Comparison of ENCODE assay signal across 18 cellular contexts in genomic region chrX:110383414-110383813, GRCh38. TPM values are rescaled to one million over a fixed set of nuclear protein-coding genes. Genes with fewer than 3 reads are reported as not detected.
DNase-seq lines count a peak whose midpoint lies in the region; ATAC-seq and TF ChIP-seq lines count a peak whose summit lies in the region.
"Had no signal": no experiment of that assay in that cellular context is flagged by ENCODE, and none has a peak within 500 bp of the region (broad histone marks: within the 10 kb centered on the region; RNA-seq: fewer than 3 reads in every experiment).

No MANE protein-coding gene starts in this region.

- intact Hi-C loops in tibial artery (cut with DNase I; ENCODE audit: low total_unique reads) (no loop called here), left ventricle myocardium inferior (cut with micrococcal nuclease) (no loop called here)

- H3K27me3 ChIP-seq in tibial artery (no peaks in the 10 kb centered on the region), left ventricle myocardium inferior (ENCODE audit: low read depth) (no peaks in the 10 kb centered on the region)

- peak; percentile 85 for DNase-seq in EL
- DNase-seq in RPMI7951 (ENCODE audit: low read depth): peak; percentile 41
- DNase-seq in fibroblast of peridontal ligament (ENCODE audit: extremely low read depth): peak; percentile 73
- no peak for DNase-seq in osteocyte (ENCODE audit: extremely low spot score, unreplicated experiment)
- DNase-seq in tibial artery: no peak
- DNase-seq in activated naive CD8-positive, alpha-beta T cell treated with anti-CD3 and anti-CD28 coated beads for 36 hours: no peak
- DNase-seq in left ventricle myocardium inferior: no peak
- DNase-seq: activated gamma-delta T cell; head of caudate nucleus; left colon; naive thymus-derived CD4-positive, alpha-beta T cell; NCI-H1105 treated with DMSO at 0.1 percent for 48 hours; retina; stimulated activated CD4-positive, alpha-beta T cell treated with anti-CD3 and anti-CD28 coated beads, Interleukin-4, amount 100 ng/mL, for 24 hours had no signal

- H3K4me3 ChIP-seq in tibial artery (no peak overlapping the region), left ventricle myocardium inferior (no peak overlapping the region)

- TF ChIP-seq CTCF in osteocyte (IDR thresholded peaks at IDR 0.05) (no peak), tibial artery (IDR thresholded peaks at IDR 0.05) (no peak), left ventricle myocardium inferior (IDR thresholded peaks at IDR 0.05; ENCODE audit: borderline replicate concordance) (no peak)

- H3K4me3 Mint-ChIP-seq in osteocyte (ENCODE audit: unreplicated experiment): no peak overlapping the region
- no peak overlapping the region for H3K4me3 Mint-ChIP-seq in activated naive CD8-positive, alpha-beta T cell treated with anti-CD3 and anti-CD28 coated beads for 36 hours
- H3K4me3 Mint-ChIP-seq: naive thymus-derived CD4-positive, alpha-beta T cell; type B pancreatic cell had no signal

- H3K36me3 Mint-ChIP-seq in osteocyte (ENCODE audit: unreplicated experiment): no peaks in the 10 kb centered on the region
- H3K36me3 Mint-ChIP-seq in activated naive CD8-positive, alpha-beta T cell treated with anti-CD3 and anti-CD28 coated beads for 36 hours: no peaks in the 10 kb centered on the region
- H3K36me3 Mint-ChIP-seq: naive thymus-derived CD4-positive, alpha-beta T cell; type B pancreatic cell had no signal

- no peaks in the 10 kb centered on the region for H3K9me3 Mint-ChIP-seq in osteocyte (ENCODE audit: unreplicated experiment)
- no peaks in the 10 kb centered on the region for H3K9me3 Mint-ChIP-seq in activated naive CD8-positive, alpha-beta T cell treated with anti-CD3 and anti-CD28 coated beads for 36 hours
- H3K9me3 Mint-ChIP-seq: naive thymus-derived CD4-positive, alpha-beta T cell had no signal

- no peaks in the 10 kb centered on the region for H3K9me3 ChIP-seq in tibial artery
- no peaks in the 10 kb centered on the region for H3K9me3 ChIP-seq in left ventricle myocardium inferior (replicated peaks)

- peak overlapping the region; percentile 9 for H3K27ac Mint-ChIP-seq in osteocyte (ENCODE audit: unreplicated experiment)
- H3K27ac Mint-ChIP-seq in activated naive CD8-positive, alpha-beta T cell treated with anti-CD3 and anti-CD28 coated beads for 36 hours: no peak overlapping the region
- H3K27ac Mint-ChIP-seq: naive thymus-derived CD4-positive, alpha-beta T cell; type B pancreatic cell had no signal

- H3K27ac ChIP-seq in tibial artery: no peak overlapping the region
- no peak overlapping the region for H3K27ac ChIP-seq in left ventricle myocardium inferior (replicated peaks)

- H3K36me3 ChIP-seq in tibial artery (no peaks in the 10 kb centered on the region), left ventricle myocardium inferior (no peaks in the 10 kb centered on the region)

- H3K4me1 ChIP-seq in tibial artery: peaks cover 0 to 4% (median 0%) of the 10 kb centered on the region in 4 donors
- no peaks in the 10 kb centered on the region for H3K4me1 ChIP-seq in left ventricle myocardium inferior

- no peak for ATAC-seq in GM19395 (IDR thresholded peaks at IDR 0.05; ENCODE audit: unreplicated experiment)
- ATAC-seq: left colon; naive thymus-derived CD4-positive, alpha-beta T cell had no signal

- H3K27me3 Mint-ChIP-seq in osteocyte (ENCODE audit: unreplicated experiment): no peaks in the 10 kb centered on the region
- no peaks in the 10 kb centered on the region for H3K27me3 Mint-ChIP-seq in activated naive CD8-positive, alpha-beta T cell treated with anti-CD3 and anti-CD28 coated beads for 36 hours

- H3K4me1 Mint-ChIP-seq in osteocyte (ENCODE audit: unreplicated experiment): peaks cover 39% of the 10 kb centered on the region
- H3K4me1 Mint-ChIP-seq in activated naive CD8-positive, alpha-beta T cell treated with anti-CD3 and anti-CD28 coated beads for 36 hours: no peaks in the 10 kb centered on the region
- H3K4me1 Mint-ChIP-seq: naive thymus-derived CD4-positive, alpha-beta T cell had no signal

RNA-seq across cellular contexts. Expression of gene RTL9, which starts 24.8 kb away (rescaled TPM):
- total RNA-seq in RPMI7951 (2014; rRNA removed; shearing (Covaris generic)): 0.24 and 0.39 TPM in 2 replicates
- 0.05 TPM in 1 of 2 replicates, not detected in the other for total RNA-seq in osteocyte
- total RNA-seq in activated naive CD8-positive, alpha-beta T cell treated with anti-CD3 and anti-CD28 coated beads for 36 hours: not detected
- 0.66 TPM for total RNA-seq in left ventricle myocardium inferior
- total RNA-seq: activated CD8-positive, alpha-beta memory T cell treated with anti-CD3 and anti-CD28 coated beads for 36 hours; bronchial epithelial cell; left colon; naive thymus-derived CD4-positive, alpha-beta T cell had no signal

Comparison
In these comparisons a context has a peak if more than half of its experiments do, and no peak if none do; other contexts are left out.
1. DNase-seq: peak in EL (single experiment), RPMI7951 (single experiment) and fibroblast of peridontal ligament (single experiment); none in osteocyte (single experiment), tibial artery (0 of 2), activated naive CD8-positive, alpha-beta T cell treated with anti-CD3 and anti-CD28 coated beads for 36 hours (single experiment) and left ventricle myocardium inferior (single experiment).